In genomic region chr20:22836211-22836610, GRCh38 we compare ENCODE assay signal across 24 cellular contexts.
DNase-seq lines count a peak whose midpoint lies in the region; ATAC-seq and TF ChIP-seq lines count a peak whose summit lies in the region.
"Had no signal": no experiment of that assay in that cellular context is flagged by ENCODE, and none has a peak within 500 bp of the region (broad histone marks: within the 10 kb centered on the region; RNA-seq: fewer than 3 reads in every experiment).

No MANE protein-coding gene starts in this region.

- H3K4me1 ChIP-seq in Caco-2 (peaks cover 42% of the 10 kb centered on the region), mesendoderm (ENCODE audit: control insufficient read depth, low read depth, low read length) (no peaks in the 10 kb centered on the region)
- H3K4me1 ChIP-seq: tibial nerve had no signal

- no peak overlapping the region for H2BK5ac ChIP-seq in mesendoderm (ENCODE audit: low read length)

- CTCF ChIA-PET in Caco-2 (lab: Charles Lee) = no interaction called here

- H3K36me3 Mint-ChIP-seq in Caco-2 (ENCODE audit: insufficient read depth, unreplicated experiment) (no peaks in the 10 kb centered on the region), chondrocyte (ENCODE audit: low read depth) (no peaks in the 10 kb centered on the region)
- H3K36me3 Mint-ChIP-seq: activated CD8-positive, alpha-beta memory T cell treated with anti-CD3 and anti-CD28 coated beads, Interleukin-2, amount 10 ng/mL, durations not matched to agents 7 days and 5 days; brain; T-cell had no signal

- ATAC-seq in HG02981 (IDR thresholded peaks at IDR 0.05; ENCODE audit: unreplicated experiment) = no peak
- ATAC-seq: activated CD8-positive, alpha-beta memory T cell treated with anti-CD3 and anti-CD28 coated beads, Interleukin-2, amount 10 ng/mL, durations not matched to agents 7 days and 5 days; activated T-cell treated with anti-CD3 and anti-CD28 coated beads, Interleukin-2, amount 50 U/mL, for 72 hours; effector memory CD8-positive, alpha-beta T cell; mucosa of descending colon; T-cell had no signal

- H3K27ac ChIP-seq in mesendoderm (ENCODE audit: low read depth, low read length) = no peak overlapping the region
- H3K27ac ChIP-seq: ovary, tibial nerve had no signal

- H3K27ac Mint-ChIP-seq in Caco-2 (ENCODE audit: unreplicated experiment) (peak overlapping the region; percentile 1), chondrocyte (ENCODE audit: unreplicated experiment) (peak overlapping the region; percentile 66)
- H3K27ac Mint-ChIP-seq: activated B cell treated with CpG ODN at 0.5 μM for 24 hours; activated CD8-positive, alpha-beta memory T cell treated with anti-CD3 and anti-CD28 coated beads, Interleukin-2, amount 10 ng/mL, durations not matched to agents 7 days and 5 days; activated T-cell treated with anti-CD3 and anti-CD28 coated beads, Interleukin-2, amount 50 U/mL, for 72 hours; brain; effector memory CD8-positive, alpha-beta T cell; nephron progenitor cell; T-cell had no signal

- no peak overlapping the region for H2BK120ac ChIP-seq in mesendoderm (ENCODE audit: low read depth, low read length)

- H3K27me3 Mint-ChIP-seq in Caco-2 (ENCODE audit: insufficient read depth, unreplicated experiment) = no peaks in the 10 kb centered on the region
- H3K27me3 Mint-ChIP-seq in chondrocyte (ENCODE audit: low read depth) = no peaks in the 10 kb centered on the region
- H3K27me3 Mint-ChIP-seq: activated CD8-positive, alpha-beta memory T cell treated with anti-CD3 and anti-CD28 coated beads, Interleukin-2, amount 10 ng/mL, durations not matched to agents 7 days and 5 days; effector memory CD8-positive, alpha-beta T cell had no signal

- no peaks in the 10 kb centered on the region for H3K27me3 ChIP-seq in Caco-2 (replicated peaks; ENCODE audit: control insufficient read depth, insufficient read depth, low read length)
- no peaks in the 10 kb centered on the region for H3K27me3 ChIP-seq in mesendoderm (ENCODE audit: insufficient read depth, low read length, poor library complexity)
- H3K27me3 ChIP-seq: ovary, tibial nerve had no signal

- no peaks in the 10 kb centered on the region for H3K79me2 ChIP-seq in mesendoderm (ENCODE audit: control insufficient read depth, insufficient read depth, low read length)

- H3K9me3 Mint-ChIP-seq in Caco-2 (ENCODE audit: unreplicated experiment) (no peaks in the 10 kb centered on the region), chondrocyte (ENCODE audit: low read depth) (no peaks in the 10 kb centered on the region)
- H3K9me3 Mint-ChIP-seq: activated B cell treated with CpG ODN at 0.5 μM for 24 hours had no signal

- H2BK15ac ChIP-seq in mesendoderm (replicated peaks; ENCODE audit: low read depth) = no peak overlapping the region

- no CpG with 5 or more reads among the region's 1 CpG for WGBS in mesendoderm (ENCODE audit: extremely low coverage, insufficient coverage, low lambda C conversion rate)

- no peak overlapping the region for H3K4me2 ChIP-seq in mesendoderm (ENCODE audit: low read length)

- DNase-seq in Caco-2 = peak in 1 of 2 experiments; percentile 33
- DNase-seq in NCI-H226 = peak; percentile 29
- no peak for DNase-seq in chondrocyte (ENCODE audit: low spot score)
- DNase-seq in mesendoderm = peak; percentile 72
- DNase-seq in NCI-H526 treated with DMSO at 0.1 percent for 48 hours (lab: John Stamatoyannopoulos, UW) = no peak
- DNase-seq in kidney tubule cell (ENCODE audit: low spot score) = no peak
- no peak for DNase-seq in NCI-H446 treated with DMSO at 0.1 percent for 48 hours (lab: John Stamatoyannopoulos, UW)
- DNase-seq: activated B cell treated with CpG ODN at 0.5 μM for 24 hours; activated CD8-positive, alpha-beta memory T cell treated with anti-CD3 and anti-CD28 coated beads, Interleukin-2, amount 10 ng/mL, durations not matched to agents 7 days and 5 days; activated naive CD4-positive, alpha-beta T cell; activated T-cell treated with anti-CD3 and anti-CD28 coated beads, Interleukin-2, amount 50 U/mL, for 72 hours; DMS53; effector memory CD8-positive, alpha-beta T cell; IMR-90; mucosa of descending colon; NCI-H1092 treated with DMSO at 0.1 percent for 48 hours; NCI-H1930; NCI-H526; nephron progenitor cell; ovary; T-cell had no signal

- no peak overlapping the region for H3K56ac ChIP-seq in mesendoderm (ENCODE audit: low read length)

- no peak overlapping the region for H3K18ac ChIP-seq in mesendoderm (ENCODE audit: low read length)

- H3K23ac ChIP-seq in mesendoderm (ENCODE audit: low read length) = no peak overlapping the region

- H3K4me1 Mint-ChIP-seq in Caco-2 (ENCODE audit: low read depth, unreplicated experiment) (peaks cover 41% of the 10 kb centered on the region), chondrocyte (ENCODE audit: low read depth) (peaks cover 42% of the 10 kb centered on the region)
- H3K4me1 Mint-ChIP-seq: activated B cell treated with CpG ODN at 0.5 μM for 24 hours; activated CD8-positive, alpha-beta memory T cell treated with anti-CD3 and anti-CD28 coated beads, Interleukin-2, amount 10 ng/mL, durations not matched to agents 7 days and 5 days; brain; T-cell had no signal

- H3K4ac ChIP-seq in mesendoderm (ENCODE audit: low read depth, low read length) = no peak overlapping the region

- POLR2A ChIA-PET in Caco-2 (lab: Charles Lee) = no interaction called here

- no peak overlapping the region for H2AK5ac ChIP-seq in mesendoderm (ENCODE audit: low read length)

- H3K9ac ChIP-seq in mesendoderm (ENCODE audit: low read length) = no peak overlapping the region

- no peak overlapping the region for H4K5ac ChIP-seq in mesendoderm (ENCODE audit: low read length)

- H4K8ac ChIP-seq in mesendoderm (ENCODE audit: low read depth, low read length) = no peak overlapping the region

- H3K4me3 ChIP-seq in Caco-2 (ENCODE audit: low read depth, low read length) = no peak overlapping the region
- no peak overlapping the region for H3K4me3 ChIP-seq in mesendoderm (ENCODE audit: low read length)
- H3K4me3 ChIP-seq: mucosa of descending colon, ovary, tibial nerve had no signal

- H3K79me1 ChIP-seq in mesendoderm (ENCODE audit: low read length) = no peaks in the 10 kb centered on the region

- intact Hi-C loops in Caco-2 (cut with micrococcal nuclease; ENCODE audit: unreplicated experiment) = no loop called here

- no peak for TF ChIP-seq CTCF in Caco-2 (IDR thresholded peaks at IDR 0.05; ENCODE audit: insufficient read depth in 1 of 2, low read depth in 1 of 2, low read length in 1 of 2, severe bottlenecking in 1 of 2, unreplicated experiment in 1 of 2)
- no peak for TF ChIP-seq CTCF in chondrocyte (IDR thresholded peaks at IDR 0.05)

- H3K4me3 Mint-ChIP-seq in Caco-2 (ENCODE audit: unreplicated experiment) (no peak overlapping the region), chondrocyte (ENCODE audit: unreplicated experiment) (no peak overlapping the region)
- H3K4me3 Mint-ChIP-seq: activated B cell treated with CpG ODN at 0.5 μM for 24 hours; activated CD8-positive, alpha-beta memory T cell treated with anti-CD3 and anti-CD28 coated beads, Interleukin-2, amount 10 ng/mL, durations not matched to agents 7 days and 5 days; activated T-cell treated with anti-CD3 and anti-CD28 coated beads, Interleukin-2, amount 50 U/mL, for 72 hours; brain; effector memory CD8-positive, alpha-beta T cell; nephron progenitor cell; T-cell had no signal

- H3K36me3 ChIP-seq in Caco-2 (ENCODE audit: control insufficient read depth, insufficient read depth, low read length) = no peaks in the 10 kb centered on the region
- H3K36me3 ChIP-seq in mesendoderm (ENCODE audit: control insufficient read depth, insufficient read depth, low read length) = no peaks in the 10 kb centered on the region
- H3K36me3 ChIP-seq: ovary, tibial nerve had no signal

- no peaks in the 10 kb centered on the region for H3K9me3 ChIP-seq in Caco-2
- H3K9me3 ChIP-seq: mucosa of descending colon, ovary, tibial nerve had no signal

- BruUV-seq in Caco-2 (replicated peaks; lab: Mats Ljungman, UMichigan) = no TSS peak

Comparison
In these comparisons a context has a peak if more than half of its experiments do, and no peak if none do; other contexts are left out.
1. DNase-seq: peak in NCI-H226 (single experiment) and mesendoderm (single experiment); none in chondrocyte (single experiment), NCI-H526 treated with DMSO at 0.1 percent for 48 hours (single experiment), kidney tubule cell (single experiment) and NCI-H446 treated with DMSO at 0.1 percent for 48 hours (single experiment).